Comparison of ENCODE assay signal across 1 cellular context in genomic region chr16:23608194-23608593, GRCh38.
TF ChIP-seq lines count a peak whose summit lies in the region.

No MANE protein-coding gene starts in this region.

TF ChIP-seq in A549, 52 proteins besides CTCF, POLR2A, EP300 and RAD21:
- TF ChIP-seq NPAS2 (CRISPR knock-in tag; IDR thresholded peaks at IDR 0.05; ENCODE audit: borderline replicate concordance) = no peak
- no peak for TF ChIP-seq HOXB13 (CRISPR knock-in tag; IDR thresholded peaks at IDR 0.05; ENCODE audit: low read depth)
- no peak for TF ChIP-seq GATA3 (IDR thresholded peaks at IDR 0.05; ENCODE audit: borderline replicate concordance)
- TF ChIP-seq, protein P1, sequence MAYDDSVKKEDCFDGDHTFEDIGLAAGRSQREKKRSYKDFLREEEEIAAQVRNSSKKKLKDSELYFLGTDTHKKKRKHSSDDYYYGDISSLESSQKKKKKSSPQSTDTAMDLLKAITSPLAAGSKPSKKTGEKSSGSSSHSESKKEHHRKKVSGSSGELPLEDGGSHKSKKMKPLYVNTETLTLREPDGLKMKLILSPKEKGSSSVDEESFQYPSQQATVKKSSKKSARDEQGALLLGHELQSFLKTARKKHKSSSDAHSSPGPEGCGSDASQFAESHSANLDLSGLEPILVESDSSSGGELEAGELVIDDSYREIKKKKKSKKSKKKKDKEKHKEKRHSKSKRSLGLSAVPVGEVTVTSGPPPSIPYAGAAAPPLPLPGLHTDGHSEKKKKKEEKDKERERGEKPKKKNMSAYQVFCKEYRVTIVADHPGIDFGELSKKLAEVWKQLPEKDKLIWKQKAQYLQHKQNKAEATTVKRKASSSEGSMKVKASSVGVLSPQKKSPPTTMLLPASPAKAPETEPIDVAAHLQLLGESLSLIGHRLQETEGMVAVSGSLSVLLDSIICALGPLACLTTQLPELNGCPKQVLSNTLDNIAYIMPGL (CRISPR knock-in tag; IDR thresholded peaks at IDR 0.05; ENCODE audit: borderline replicate concordance) = no peak
- no peak for TF ChIP-seq EHMT2 (IDR thresholded peaks at IDR 0.05; ENCODE audit: low read depth)
- TF ChIP-seq NFE2L2 (conservative IDR thresholded peaks at IDR 0.05; ENCODE audit: low read length) = no peak
- TF ChIP-seq ZSCAN20 (CRISPR knock-in tag; IDR thresholded peaks at IDR 0.05) = no peak
- no peak for TF ChIP-seq RNF2 (IDR thresholded peaks at IDR 0.05; ENCODE audit: borderline replicate concordance, low read depth)
- TF ChIP-seq ZNF302 (CRISPR knock-in tag; IDR thresholded peaks at IDR 0.05) = no peak
- TF ChIP-seq HEYL (CRISPR knock-in tag; IDR thresholded peaks at IDR 0.05) = no peak
- no peak for TF ChIP-seq KDM1A (IDR thresholded peaks at IDR 0.05; ENCODE audit: low read depth)
- no peak for TF ChIP-seq MYC (IDR thresholded peaks at IDR 0.05; ENCODE audit: borderline replicate concordance, low read length)
- no peak for TF ChIP-seq ZC3H11A (IDR thresholded peaks at IDR 0.05)
- TF ChIP-seq HDAC2 (IDR thresholded peaks at IDR 0.05) = no peak
- no peak for TF ChIP-seq JUN (IDR thresholded peaks at IDR 0.05)
- no peak for TF ChIP-seq FOSB (CRISPR knock-in tag; IDR thresholded peaks at IDR 0.05)
- TF ChIP-seq CHD4 (IDR thresholded peaks at IDR 0.05; ENCODE audit: borderline replicate concordance) = no peak
- no peak for TF ChIP-seq TFCP2L1 (CRISPR knock-in tag; IDR thresholded peaks at IDR 0.05)
